In genomic region chr3:149588909-149589308, GRCh38 we compare ENCODE assay signal across 13 cellular contexts.
DNase-seq lines count a peak whose midpoint lies in the region; ATAC-seq and TF ChIP-seq lines count a peak whose summit lies in the region.
"Had no signal": no experiment of that assay in that cellular context is flagged by ENCODE, and none has a peak within 500 bp of the region (broad histone marks: within the 10 kb centered on the region; RNA-seq: fewer than 3 reads in every experiment).

No MANE protein-coding gene starts in this region.

- H3K27me3 ChIP-seq in heart right ventricle (peaks cover 0 to 10% (median 0%) of the 10 kb centered on the region in 7 donors), muscle layer of duodenum (ENCODE audit: low read depth, low read length) (no peaks in the 10 kb centered on the region)

- no peaks in the 10 kb centered on the region for H3K9me3 ChIP-seq in heart right ventricle
- no peaks in the 10 kb centered on the region for H3K9me3 ChIP-seq in muscle layer of duodenum (ENCODE audit: control insufficient read depth in 1 of 2, low read length in 2 of 2)

- H3K4me1 ChIP-seq in heart right ventricle (peaks cover 14 to 94% (median 78%) of the 10 kb centered on the region in 9 donors), muscle layer of duodenum (ENCODE audit: control insufficient read depth in 1 of 2, insufficient read depth in 2 of 2, low read length in 2 of 2) (peaks cover 8 to 42% of the 10 kb centered on the region in 2 donors)

- no peak for DNase-seq in heart right ventricle
- no peak for DNase-seq in cardiac septum (ENCODE audit: low spot score)
- DNase-seq in coronary artery (ENCODE audit: low spot score) = no peak
- no peak for DNase-seq in NAMALWA (ENCODE audit: low spot score)
- DNase-seq in COLO829 (ENCODE audit: low spot score) = no peak
- DNase-seq in activated naive CD4-positive, alpha-beta T cell treated with anti-CD3 and anti-CD28 coated beads, Interleukin-2, amount 50 U/mL, for 16 hours = no peak
- DNase-seq: caudate nucleus, DMS79, left cardiac atrium, NCI-H1092, NCI-H446 had no signal

- 28 to 40% methylated on average over 4 of the region's 4 CpGs for WGBS in heart right ventricle, 2 donors

- H3K27ac ChIP-seq in heart right ventricle = peak overlapping the region; percentile 13 to 74 (median 64)
- H3K27ac ChIP-seq in coronary artery = peak overlapping the region; percentile 11 to 57
- peak overlapping the region; percentile 52 for H3K27ac ChIP-seq in muscle layer of duodenum (ENCODE audit: low read length)

- H3K4me3 ChIP-seq in heart right ventricle = no peak overlapping the region
- H3K4me3 ChIP-seq in coronary artery = no peak overlapping the region
- no peak overlapping the region for H3K4me3 ChIP-seq in muscle layer of duodenum (ENCODE audit: low read depth in 1 of 2, low read length in 2 of 2)

- TF ChIP-seq CTCF in heart right ventricle (IDR thresholded peaks at IDR 0.05) (no peak), coronary artery (IDR thresholded peaks at IDR 0.05) (no peak)

- ATAC-seq in heart right ventricle = peak in 2 of 8 donors; percentile 0 to 29
- no peak for ATAC-seq in HG03342 (IDR thresholded peaks at IDR 0.05; ENCODE audit: unreplicated experiment)

- H3K36me3 ChIP-seq in heart right ventricle (no peaks in the 10 kb centered on the region), muscle layer of duodenum (ENCODE audit: control insufficient read depth in 1 of 2, insufficient read depth in 2 of 2, low read length in 2 of 2) (no peaks in the 10 kb centered on the region)

- intact Hi-C loops in heart right ventricle (cut with DNase I) (loop anchor here in 2 of 10 donors (10.0 kb wide), 1 partner anchor 66 kb away; the partner anchor contains the start of gene WWTR1 (in 2 of the 2)), cardiac septum (cut with DNase I) (no loop called here)
